24 cellular contexts compared by ENCODE assay signal in the genomic region with DNA sequence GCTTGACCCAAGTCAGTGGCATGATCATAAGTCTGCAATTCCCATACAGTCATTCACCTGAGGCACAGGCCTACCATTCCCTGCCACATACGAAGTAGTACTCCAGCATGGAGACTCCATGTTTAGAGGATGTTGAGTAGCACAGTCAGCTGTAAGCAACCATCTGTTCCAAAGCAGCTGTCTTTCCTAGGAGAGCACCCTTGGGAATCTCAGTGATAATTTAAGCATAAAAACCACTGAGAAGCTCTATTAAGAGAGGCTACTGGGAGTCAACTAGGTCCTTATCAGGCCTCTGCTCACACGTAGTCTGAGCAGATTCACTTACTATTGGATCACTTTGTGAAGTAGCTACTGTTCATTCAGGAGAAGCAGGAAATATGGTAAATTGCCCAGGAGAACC.
DNase-seq lines count a peak whose midpoint lies in the region; ATAC-seq, FAIRE-seq and TF ChIP-seq lines count a peak whose summit lies in the region.
"Had no signal": no experiment of that assay in that cellular context is flagged by ENCODE, and none has a peak within 500 bp of the region (broad histone marks: within the 10 kb centered on the region; RNA-seq: fewer than 3 reads in every experiment).

No MANE protein-coding gene starts in this region.

- H3K36me3 ChIP-seq in BLaER1 (no peaks in the 10 kb centered on the region), SJCRH30 (no peaks in the 10 kb centered on the region)
- H3K36me3 ChIP-seq: BE2C had no signal

- H3K4me1 ChIP-seq in BLaER1 (peaks cover 16% of the 10 kb centered on the region), SJCRH30 (peaks cover 13% of the 10 kb centered on the region)
- H3K4me1 ChIP-seq: A549, BE2C, Caco-2 had no signal

- H4K20me1 ChIP-seq in BLaER1 = no peaks in the 10 kb centered on the region

- ATAC-seq in GM19328 (IDR thresholded peaks at IDR 0.05; ENCODE audit: unreplicated experiment) (no peak), GM18868 (IDR thresholded peaks at IDR 0.05; ENCODE audit: unreplicated experiment) (no peak)
- ATAC-seq: A549, Panc1, SK-N-SH treated with all-trans-retinoic acid at 6 μM for 48 hours had no signal

- no peak for TF ChIP-seq POLR2A in GM12892 (IDR thresholded peaks at IDR 0.05; ENCODE audit: low read depth, low read length)

- H3K27ac ChIP-seq in BLaER1 (no peak overlapping the region), SJCRH30 (peak overlapping the region; percentile 43)
- H3K27ac ChIP-seq: A549 had no signal

- DNase-seq in DMS 273 (lab: John Stamatoyannopoulos, UW; ENCODE audit: unreplicated experiment) (peak; percentile 80), NCI-H2171 (lab: John Stamatoyannopoulos, UW) (peak; percentile 74), SJCRH30 (peak; percentile 31 to 72), GM12892 (ENCODE audit: insufficient read length) (no peak), NCI-H2196 (lab: John Stamatoyannopoulos, UW; ENCODE audit: unreplicated experiment) (no peak)
- DNase-seq: BE2C; Caco-2; CD4-positive, alpha-beta memory T cell; GDM1; MM.1S; NCI-H1048; NCI-H1417 treated with DMSO at 0.1 percent for 48 hours; NCI-H2081; NCI-H526 treated with DMSO at 0.1 percent for 48 hours; SIG-M5; T-helper 1 cell had no signal

- H3K9me3 ChIP-seq in BLaER1 (no peaks in the 10 kb centered on the region), SJCRH30 (replicated peaks) (no peaks in the 10 kb centered on the region)
- H3K9me3 ChIP-seq: A549, BE2C, Caco-2 had no signal

- H3K9ac ChIP-seq in BLaER1 = no peak overlapping the region

- FAIRE-seq in GM12892 (lab: Jason Lieb, UNC) = no peak
- FAIRE-seq: A549, GM19239, H1 had no signal

- H3K4me2 ChIP-seq in BLaER1 = peak overlapping the region; percentile 58
- H3K4me2 ChIP-seq: A549 had no signal

- no peak overlapping the region for H3K4me3 ChIP-seq in BLaER1
- no peak overlapping the region for H3K4me3 ChIP-seq in SJCRH30
- H3K4me3 ChIP-seq: A549 had no signal

- H3K27me3 ChIP-seq in BLaER1 (no peaks in the 10 kb centered on the region), SJCRH30 (no peaks in the 10 kb centered on the region)
- H3K27me3 ChIP-seq: BE2C had no signal

Comparison
In these comparisons a context has a peak if more than half of its experiments do, and no peak if none do; other contexts are left out.
1. DNase-seq: peak in DMS 273 (single experiment), NCI-H2171 (single experiment) and SJCRH30 (2 of 2); none in GM12892 (single experiment) and NCI-H2196 (single experiment).